15 cellular contexts compared by ENCODE assay signal in genomic region chr18:37529863-37530262, GRCh38. TPM values are rescaled to one million over a fixed set of nuclear protein-coding genes. Genes with fewer than 3 reads are reported as not detected.
DNase-seq lines count a peak whose midpoint lies in the region; ATAC-seq, FAIRE-seq and TF ChIP-seq lines count a peak whose summit lies in the region.
"Had no signal": no experiment of that assay in that cellular context is flagged by ENCODE, and none has a peak within 500 bp of the region (broad histone marks: within the 10 kb centered on the region; RNA-seq: fewer than 3 reads in every experiment).

No MANE protein-coding gene starts in this region.

- no peak overlapping the region for H3K4me3 Mint-ChIP-seq in activated naive CD8-positive, alpha-beta T cell treated with anti-CD3 and anti-CD28 coated beads for 36 hours
- H3K4me3 Mint-ChIP-seq: neural crest cell had no signal

- no peaks in the 10 kb centered on the region for H3K79me2 ChIP-seq in OCI-LY3 (ENCODE audit: low read length)

- peaks cover 16% of the 10 kb centered on the region for H3K27me3 Mint-ChIP-seq in activated naive CD8-positive, alpha-beta T cell treated with anti-CD3 and anti-CD28 coated beads for 36 hours

- no peak for TF ChIP-seq EP300 in suprapubic skin (IDR thresholded peaks at IDR 0.05)

- H3K27ac Mint-ChIP-seq in activated naive CD8-positive, alpha-beta T cell treated with anti-CD3 and anti-CD28 coated beads for 36 hours, result no peak overlapping the region

- H3K4me3 ChIP-seq in OCI-LY3 (ENCODE audit: low read length), result no peak overlapping the region
- no peak overlapping the region for H3K4me3 ChIP-seq in suprapubic skin
- H3K4me3 ChIP-seq: gastroesophageal sphincter, left lung had no signal

- no peaks in the 10 kb centered on the region for H3K36me3 Mint-ChIP-seq in activated naive CD8-positive, alpha-beta T cell treated with anti-CD3 and anti-CD28 coated beads for 36 hours

- H3K9me3 Mint-ChIP-seq in activated naive CD8-positive, alpha-beta T cell treated with anti-CD3 and anti-CD28 coated beads for 36 hours, result no peaks in the 10 kb centered on the region
- H3K9me3 Mint-ChIP-seq: neural crest cell had no signal

- peak; percentile 78 for ATAC-seq in GM19452 (IDR thresholded peaks at IDR 0.05; ENCODE audit: unreplicated experiment)
- ATAC-seq in HG02870 (IDR thresholded peaks at IDR 0.05; ENCODE audit: unreplicated experiment), result peak; percentile 59
- ATAC-seq: gastroesophageal sphincter, left lung had no signal

- H3K27ac ChIP-seq in OCI-LY3 (ENCODE audit: low read length) (no peak overlapping the region), suprapubic skin (no peak overlapping the region)
- H3K27ac ChIP-seq: C4-2B, gastroesophageal sphincter, left lung had no signal

- no peak overlapping the region for H3K9ac ChIP-seq in OCI-LY3 (ENCODE audit: low read length)

- H3K4me1 ChIP-seq in OCI-LY3 (ENCODE audit: low read length), result peaks cover 65% of the 10 kb centered on the region
- H3K4me1 ChIP-seq in suprapubic skin, result no peaks in the 10 kb centered on the region
- H3K4me1 ChIP-seq: gastroesophageal sphincter, left lung had no signal

- TF ChIP-seq CTCF in OCI-LY3 (IDR thresholded peaks at IDR 0.05; ENCODE audit: low read depth, low read length), result no peak
- no peak for TF ChIP-seq CTCF in suprapubic skin (IDR thresholded peaks at IDR 0.05)

- H3K27me3 ChIP-seq in OCI-LY3 (ENCODE audit: low read depth, low read length) (no peaks in the 10 kb centered on the region), suprapubic skin (peaks cover 56% of the 10 kb centered on the region)

- no peaks in the 10 kb centered on the region for H3K36me3 ChIP-seq in OCI-LY3 (replicated peaks; ENCODE audit: low read depth, low read length)
- no peaks in the 10 kb centered on the region for H3K36me3 ChIP-seq in suprapubic skin
- H3K36me3 ChIP-seq: gastroesophageal sphincter, left lung had no signal

- no peak overlapping the region; the same call in 1 of the 2 replicates for H2AFZ ChIP-seq in OCI-LY3 (ENCODE audit: low read depth, low read length)

- peak; percentile 77 for FAIRE-seq in GM12892 (lab: Jason Lieb, UNC)
- FAIRE-seq: RCC 7860 had no signal

- H3K4me1 Mint-ChIP-seq in activated naive CD8-positive, alpha-beta T cell treated with anti-CD3 and anti-CD28 coated beads for 36 hours, result peaks cover 2% of the 10 kb centered on the region

- no peaks in the 10 kb centered on the region for H4K20me1 ChIP-seq in OCI-LY3 (ENCODE audit: insufficient read depth, low read length)

- no peaks in the 10 kb centered on the region for H3K9me3 ChIP-seq in OCI-LY3 (ENCODE audit: insufficient read depth, low read length)
- no peaks in the 10 kb centered on the region for H3K9me3 ChIP-seq in suprapubic skin
- H3K9me3 ChIP-seq: gastroesophageal sphincter, left lung had no signal

- no peak for TF ChIP-seq POLR2A in GM12892 (IDR thresholded peaks at IDR 0.05; ENCODE audit: low read depth, low read length)
- no peak for TF ChIP-seq POLR2A in suprapubic skin (IDR thresholded peaks at IDR 0.05)

- DNase-seq in GM12892 (ENCODE audit: insufficient read length) (peak; percentile 39), T1000 (lab: John Stamatoyannopoulos, UW) (no peak), suprapubic skin (ENCODE audit: low spot score in 2 of 2) (no peak)
- DNase-seq in activated CD4-positive, CD25-positive, alpha-beta regulatory T cell (lab: John Stamatoyannopoulos, UW), result no peak
- DNase-seq in activated naive CD8-positive, alpha-beta T cell treated with anti-CD3 and anti-CD28 coated beads for 36 hours, result no peak
- DNase-seq: anterior cingulate cortex, KBM-7, left lung had no signal

- peak overlapping the region; percentile 19; the same call in 1 of the 2 replicates for H3K4me2 ChIP-seq in OCI-LY3 (ENCODE audit: low read length)

- 61% methylated on average over 4 of the region's 4 CpGs for WGBS in suprapubic skin

RNA-seq across cellular contexts. Expression of gene CELF4, which starts 35.7 kb away (rescaled TPM):
- polyA plus RNA-seq in GM12892 (2012; ENCODE audit: missing spikeins), result not detected
- not detected for total RNA-seq in activated naive CD8-positive, alpha-beta T cell treated with anti-CD3 and anti-CD28 coated beads for 36 hours
- total RNA-seq in suprapubic skin, result not detected
